19 cellular contexts compared by ENCODE assay signal in the genomic region with DNA sequence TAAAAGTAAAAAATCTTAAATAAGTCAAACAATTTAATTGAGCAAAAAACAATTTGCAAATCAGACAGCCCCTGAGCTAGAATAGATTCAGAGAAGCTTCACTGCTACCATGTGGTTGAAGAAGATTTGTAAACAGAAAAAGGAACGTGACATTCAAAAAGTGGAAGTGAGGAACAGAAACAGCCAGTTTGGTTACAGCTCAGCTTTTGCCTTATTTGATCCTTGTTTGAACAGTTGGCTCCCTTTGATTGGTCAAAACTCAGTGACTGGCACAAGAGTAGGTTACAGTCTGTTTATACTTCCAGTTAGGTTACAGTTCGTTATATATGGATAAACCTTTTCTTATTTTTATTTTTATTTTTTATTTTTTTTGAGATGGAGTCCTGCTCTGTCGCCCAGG.
"Had no signal": no experiment of that assay in that cellular context is flagged by ENCODE, and none has a peak within 500 bp of the region (broad histone marks: within the 10 kb centered on the region; RNA-seq: fewer than 3 reads in every experiment).

No MANE protein-coding gene starts in this region.

- H3K27me3 ChIP-seq: foreskin keratinocyte, transverse colon had no signal

- H3K27ac Mint-ChIP-seq: activated naive CD4-positive, alpha-beta T cell treated with anti-CD3 and anti-CD28 coated beads, Interleukin-2, amount 50 U/mL, for 72 hours; brain; naive B cell; stimulated activated effector memory CD8-positive, alpha-beta T cell treated with anti-CD3 and anti-CD28 coated beads, Interleukin-12 subunit alpha, Interleukin-12 subunit beta, amount 100 ng/mL, for 72 hours had no signal

- ATAC-seq: activated naive CD4-positive, alpha-beta T cell treated with anti-CD3 and anti-CD28 coated beads, Interleukin-2, amount 50 U/mL, for 72 hours; foreskin keratinocyte; left lobe of liver; sciatic nerve; stimulated activated effector memory CD8-positive, alpha-beta T cell treated with anti-CD3 and anti-CD28 coated beads, Interleukin-12 subunit alpha, Interleukin-12 subunit beta, amount 100 ng/mL, for 72 hours had no signal

- DNase-seq: activated CD4-positive, alpha-beta T cell treated with anti-CD3 and anti-CD28 coated beads for 1 hour; activated T-cell treated with anti-CD3 and anti-CD28 coated beads, Interleukin-2, amount 50 U/mL, for 1 hour; aorta; caudate nucleus; dermis blood vessel endothelial cell; effector CD8-positive, alpha-beta T cell; foreskin keratinocyte; kidney; naive B cell; occipital lobe; small intestine; stimulated activated CD4-positive, alpha-beta T cell treated with anti-CD3 and anti-CD28 coated beads, Interleukin-2, amount 100 ng/mL, for 24 hours; transverse colon had no signal

- H3K4me1 Mint-ChIP-seq: stimulated activated effector memory CD8-positive, alpha-beta T cell treated with anti-CD3 and anti-CD28 coated beads, Interleukin-12 subunit alpha, Interleukin-12 subunit beta, amount 100 ng/mL, for 72 hours had no signal

- H3K4me3 Mint-ChIP-seq: brain; naive B cell; stimulated activated effector memory CD8-positive, alpha-beta T cell treated with anti-CD3 and anti-CD28 coated beads, Interleukin-12 subunit alpha, Interleukin-12 subunit beta, amount 100 ng/mL, for 72 hours had no signal

- H3K4me3 ChIP-seq: lung, transverse colon had no signal

- H3K27me3 Mint-ChIP-seq: naive B cell had no signal

- H3K4me1 ChIP-seq: foreskin keratinocyte, transverse colon had no signal

- H3K27ac ChIP-seq: foreskin keratinocyte, transverse colon had no signal

- H3K36me3 Mint-ChIP-seq: stimulated activated effector memory CD8-positive, alpha-beta T cell treated with anti-CD3 and anti-CD28 coated beads, Interleukin-12 subunit alpha, Interleukin-12 subunit beta, amount 100 ng/mL, for 72 hours had no signal
